ENCODE assay signal across 12 cellular contexts in the genomic region with DNA sequence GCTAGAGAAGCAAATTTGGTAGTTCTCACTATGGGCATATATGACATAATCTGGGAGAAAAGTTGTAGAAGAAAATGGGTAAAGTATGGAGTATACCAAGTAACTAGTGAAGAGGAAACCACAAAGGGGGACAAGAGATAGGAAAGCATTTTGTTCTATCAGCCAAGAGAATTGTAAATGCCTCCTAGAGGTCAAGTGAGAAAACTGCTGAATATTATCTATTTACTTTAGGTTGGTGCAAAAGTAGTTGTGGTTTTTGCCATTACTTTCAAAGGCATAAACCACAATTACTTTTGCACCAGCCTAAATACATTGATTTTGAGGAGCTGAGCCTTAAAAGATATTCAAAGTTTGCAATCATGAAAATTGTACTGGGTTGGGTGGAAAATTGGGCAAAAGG.
DNase-seq lines count a peak whose midpoint lies in the region; ATAC-seq and TF ChIP-seq lines count a peak whose summit lies in the region.
"Had no signal": no experiment of that assay in that cellular context is flagged by ENCODE, and none has a peak within 500 bp of the region (broad histone marks: within the 10 kb centered on the region; RNA-seq: fewer than 3 reads in every experiment).

No MANE protein-coding gene starts in this region.

- no peak overlapping the region for H2AFZ ChIP-seq in mesenchymal stem cell (ENCODE audit: low read depth, low read length)

- H3K27ac Mint-ChIP-seq in activated CD8-positive, alpha-beta T cell treated with anti-CD3 and anti-CD28 coated beads for 36 hours: peak overlapping the region; percentile 74
- no peak overlapping the region for H3K27ac Mint-ChIP-seq in nephron progenitor cell
- H3K27ac Mint-ChIP-seq: T-helper 1 cell treated with Interleukin-12 subunit alpha and Interleukin-12 subunit beta and Interleukin-4 antibody, amounts not matched to agents 30 μg/mL and 1 μg/mL, for 36 hours had no signal

- peaks cover 10% of the 10 kb centered on the region for H3K79me1 ChIP-seq in mesenchymal stem cell (replicated peaks; ENCODE audit: low read length, poor library complexity, severe bottlenecking)

- no peaks in the 10 kb centered on the region for H3K27me3 Mint-ChIP-seq in activated CD8-positive, alpha-beta T cell treated with anti-CD3 and anti-CD28 coated beads for 36 hours
- H3K27me3 Mint-ChIP-seq in nephron progenitor cell (ENCODE audit: low read depth, poor library complexity): no peaks in the 10 kb centered on the region

- H3K27me3 ChIP-seq in mesenchymal stem cell (ENCODE audit: control insufficient read depth in 1 of 2, insufficient read depth in 1 of 2, low read length in 2 of 2): no peaks in the 10 kb centered on the region
- H3K27me3 ChIP-seq: heart right ventricle had no signal

- DNase-seq in SIG-M5 treated with dmso at 0.1 percent for 504 hours (lab: John Stamatoyannopoulos, UW; ENCODE audit: unreplicated experiment): peak; percentile 39
- no peak for DNase-seq in SIG-M5 (lab: John Stamatoyannopoulos, UW)
- peak; percentile 18 for DNase-seq in HuH-7.5 (ENCODE audit: low spot score)
- no peak for DNase-seq in activated CD8-positive, alpha-beta T cell treated with anti-CD3 and anti-CD28 coated beads for 36 hours
- no peak for DNase-seq in nephron progenitor cell
- DNase-seq in activated CD4-positive, CD25-positive, alpha-beta regulatory T cell (lab: John Stamatoyannopoulos, UW): no peak
- no peak for DNase-seq in mesenchymal stem cell
- DNase-seq: activated CD8-positive, alpha-beta memory T cell treated with anti-CD3 and anti-CD28 coated beads, Interleukin-2, amount 50 U/mL, for 48 hours; heart right ventricle; stimulated activated naive CD8-positive, alpha-beta T cell treated with anti-CD3 and anti-CD28 coated beads, Interleukin-15, Interleukin-2, amounts not matched to agents 100 U/mL and 50 U/mL, for 24 hours had no signal

- no peak overlapping the region for H2BK12ac ChIP-seq in mesenchymal stem cell (ENCODE audit: low read length in 2 of 2)

- no peak overlapping the region for H3K4me3 Mint-ChIP-seq in activated CD8-positive, alpha-beta T cell treated with anti-CD3 and anti-CD28 coated beads for 36 hours
- H3K4me3 Mint-ChIP-seq in nephron progenitor cell: no peak overlapping the region
- H3K4me3 Mint-ChIP-seq: T-helper 1 cell treated with Interleukin-12 subunit alpha and Interleukin-12 subunit beta and Interleukin-4 antibody, amounts not matched to agents 30 μg/mL and 1 μg/mL, for 36 hours had no signal

- no peak overlapping the region for H3K9ac ChIP-seq in mesenchymal stem cell (ENCODE audit: low read length)

- peak; percentile 39 for TF ChIP-seq CTCF in activated CD8-positive, alpha-beta T cell treated with anti-CD3 and anti-CD28 coated beads for 36 hours (IDR thresholded peaks at IDR 0.05)
- peak; percentile 16 for TF ChIP-seq CTCF in nephron progenitor cell (IDR thresholded peaks at IDR 0.05)

- CTCF ChIA-PET in activated CD8-positive, alpha-beta T cell treated with anti-CD3 and anti-CD28 coated beads for 36 hours (lab: Charles Lee): no interaction called here

- peaks cover 81% of the 10 kb centered on the region for H3K4me1 Mint-ChIP-seq in activated CD8-positive, alpha-beta T cell treated with anti-CD3 and anti-CD28 coated beads for 36 hours (ENCODE audit: low read depth)
- no peaks in the 10 kb centered on the region for H3K4me1 Mint-ChIP-seq in nephron progenitor cell

- no peak overlapping the region for H3K4me3 ChIP-seq in mesenchymal stem cell (ENCODE audit: insufficient read depth in 1 of 2, low read depth in 1 of 2, low read length in 2 of 2)
- H3K4me3 ChIP-seq: heart right ventricle had no signal

- no peak overlapping the region for H2BK120ac ChIP-seq in mesenchymal stem cell (ENCODE audit: low read depth, low read length)

- no peak overlapping the region for H3K27ac ChIP-seq in mesenchymal stem cell (ENCODE audit: low read length, poor library complexity, severe bottlenecking)
- H3K27ac ChIP-seq: heart right ventricle had no signal

- H2BK5ac ChIP-seq in mesenchymal stem cell (ENCODE audit: low read depth, low read length, poor library complexity, severe bottlenecking): no peak overlapping the region

- H3K4ac ChIP-seq in mesenchymal stem cell (ENCODE audit: low read depth in 1 of 2, low read length in 2 of 2): no peak overlapping the region

- no peak overlapping the region for H3K4me2 ChIP-seq in mesenchymal stem cell (ENCODE audit: low read length, poor library complexity, severe bottlenecking)

- H3K9me3 ChIP-seq in mesenchymal stem cell (ENCODE audit: control insufficient read depth, low read length): no peaks in the 10 kb centered on the region
- H3K9me3 ChIP-seq: heart right ventricle had no signal

- peaks cover 19% of the 10 kb centered on the region for H3K36me3 Mint-ChIP-seq in activated CD8-positive, alpha-beta T cell treated with anti-CD3 and anti-CD28 coated beads for 36 hours (ENCODE audit: low read depth)
- H3K36me3 Mint-ChIP-seq in nephron progenitor cell (ENCODE audit: low read depth): no peaks in the 10 kb centered on the region

- H3K9me3 Mint-ChIP-seq in activated CD8-positive, alpha-beta T cell treated with anti-CD3 and anti-CD28 coated beads for 36 hours: no peaks in the 10 kb centered on the region
- no peaks in the 10 kb centered on the region for H3K9me3 Mint-ChIP-seq in nephron progenitor cell
- H3K9me3 Mint-ChIP-seq: T-helper 1 cell treated with Interleukin-12 subunit alpha and Interleukin-12 subunit beta and Interleukin-4 antibody, amounts not matched to agents 30 μg/mL and 1 μg/mL, for 36 hours had no signal

- H4K8ac ChIP-seq in mesenchymal stem cell (ENCODE audit: low read length): no peak overlapping the region

- no peak overlapping the region for H3K14ac ChIP-seq in mesenchymal stem cell (ENCODE audit: low read length in 2 of 2)

- H3K23ac ChIP-seq in mesenchymal stem cell (ENCODE audit: low read length in 2 of 2): no peak overlapping the region

- no peak overlapping the region for H4K91ac ChIP-seq in mesenchymal stem cell (ENCODE audit: low read length)

- H2AK5ac ChIP-seq in mesenchymal stem cell (ENCODE audit: low read length, severe bottlenecking): no peak overlapping the region

- H2BK15ac ChIP-seq in mesenchymal stem cell (ENCODE audit: low read depth, poor library complexity, severe bottlenecking): no peak overlapping the region

- POLR2A ChIA-PET in activated CD8-positive, alpha-beta T cell treated with anti-CD3 and anti-CD28 coated beads for 36 hours (lab: Charles Lee): interaction anchor here (0.8 kb wide), 1 partner anchor 8 kb away, joined by 3 read pairs; no protein-coding TSS in a partner anchor

- no peaks in the 10 kb centered on the region for H3K4me1 ChIP-seq in mesenchymal stem cell (ENCODE audit: control insufficient read depth, insufficient read depth, low read depth, low read length)

- no peak for ATAC-seq in activated CD8-positive, alpha-beta T cell treated with anti-CD3 and anti-CD28 coated beads for 36 hours
- ATAC-seq in HG02840 (IDR thresholded peaks at IDR 0.05; ENCODE audit: low FRiP score, unreplicated experiment): no peak
- ATAC-seq: heart right ventricle; stimulated activated naive CD8-positive, alpha-beta T cell treated with anti-CD3 and anti-CD28 coated beads, Interleukin-15, Interleukin-2, amounts not matched to agents 100 U/mL and 50 U/mL, for 24 hours had no signal

- H3K36me3 ChIP-seq in mesenchymal stem cell (ENCODE audit: control insufficient read depth in 1 of 2, insufficient read depth in 2 of 2, low read depth in 1 of 2, low read length in 2 of 2): no peaks in the 10 kb centered on the region
- H3K36me3 ChIP-seq: heart right ventricle had no signal

- intact Hi-C loops in activated CD8-positive, alpha-beta T cell treated with anti-CD3 and anti-CD28 coated beads for 36 hours (cut with micrococcal nuclease): loop anchor here (10.0 kb wide), 1 partner anchor 171 kb away; a partner anchor contains a TSS

- H3K18ac ChIP-seq in mesenchymal stem cell (ENCODE audit: low read depth in 1 of 2, low read length in 2 of 2): no peak overlapping the region

Comparison
In these comparisons a context has a peak if more than half of its experiments do, and no peak if none do; other contexts are left out.
1. DNase-seq: peak in SIG-M5 treated with dmso at 0.1 percent for 504 hours (single experiment) and HuH-7.5 (single experiment); none in SIG-M5 (single experiment), activated CD8-positive, alpha-beta T cell treated with anti-CD3 and anti-CD28 coated beads for 36 hours (single experiment), nephron progenitor cell (single experiment), activated CD4-positive, CD25-positive, alpha-beta regulatory T cell (0 of 4) and mesenchymal stem cell (single experiment).